In the genomic region with DNA sequence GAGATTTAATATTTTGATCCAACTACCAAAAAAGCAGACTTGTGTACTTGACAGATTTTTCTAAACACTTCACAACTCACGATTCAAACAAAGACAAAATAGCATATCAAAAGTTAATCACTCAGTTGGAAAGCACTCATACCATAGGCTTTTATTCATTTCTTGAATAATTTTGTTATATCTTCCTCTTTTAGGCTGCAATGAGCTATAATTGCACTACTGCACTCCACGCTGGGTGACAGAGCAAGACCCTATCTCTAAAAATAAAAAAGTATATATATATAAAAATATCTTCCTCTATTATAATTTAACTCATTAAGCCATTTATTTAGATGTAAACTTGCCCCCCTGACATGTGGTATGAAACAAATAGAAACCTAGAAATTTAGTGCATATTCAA, we compare ENCODE assay signal across 23 cellular contexts.
"Had no signal": no experiment of that assay in that cellular context is flagged by ENCODE, and none has a peak within 500 bp of the region (broad histone marks: within the 10 kb centered on the region; RNA-seq: fewer than 3 reads in every experiment).

No MANE protein-coding gene starts in this region.

- H3K4me3 Mint-ChIP-seq: IgD-negative memory B cell had no signal

- H3K27ac Mint-ChIP-seq: IgD-negative memory B cell had no signal

- FAIRE-seq: HTR-8/SVneo, K562 had no signal

- H3K9ac ChIP-seq: KMS-11, SK-N-SH had no signal

- H3K9me3 ChIP-seq: SK-N-SH had no signal

- ATAC-seq: K562 had no signal

- DNase-seq: MV-4-11, NCI-H1048, NCI-H1105, NCI-H1417 treated with DMSO at 0.1 percent for 48 hours, NCI-H146, NCI-H187, NCI-H2029, NCI-H2081 treated with DMSO at 0.1 percent for 48 hours, NCI-H2171, NCI-H226, NCI-H446, NCI-H510A, NCI-H524 treated with DMSO at 0.1 percent for 48 hours, NCI-H69, NCI-H774, SHP77, SK-N-SH had no signal

- H3K4me3 ChIP-seq: K562 had no signal

- H3K27me3 Mint-ChIP-seq: IgD-negative memory B cell had no signal

- H3K4me2 ChIP-seq: KMS-11, SK-N-SH had no signal

- H3K9me2 ChIP-seq: SK-N-SH had no signal

- H3K27ac ChIP-seq: HL-60, KMS-11, RWPE1 had no signal
